Comparison of ENCODE assay signal across 8 cellular contexts in the genomic region with DNA sequence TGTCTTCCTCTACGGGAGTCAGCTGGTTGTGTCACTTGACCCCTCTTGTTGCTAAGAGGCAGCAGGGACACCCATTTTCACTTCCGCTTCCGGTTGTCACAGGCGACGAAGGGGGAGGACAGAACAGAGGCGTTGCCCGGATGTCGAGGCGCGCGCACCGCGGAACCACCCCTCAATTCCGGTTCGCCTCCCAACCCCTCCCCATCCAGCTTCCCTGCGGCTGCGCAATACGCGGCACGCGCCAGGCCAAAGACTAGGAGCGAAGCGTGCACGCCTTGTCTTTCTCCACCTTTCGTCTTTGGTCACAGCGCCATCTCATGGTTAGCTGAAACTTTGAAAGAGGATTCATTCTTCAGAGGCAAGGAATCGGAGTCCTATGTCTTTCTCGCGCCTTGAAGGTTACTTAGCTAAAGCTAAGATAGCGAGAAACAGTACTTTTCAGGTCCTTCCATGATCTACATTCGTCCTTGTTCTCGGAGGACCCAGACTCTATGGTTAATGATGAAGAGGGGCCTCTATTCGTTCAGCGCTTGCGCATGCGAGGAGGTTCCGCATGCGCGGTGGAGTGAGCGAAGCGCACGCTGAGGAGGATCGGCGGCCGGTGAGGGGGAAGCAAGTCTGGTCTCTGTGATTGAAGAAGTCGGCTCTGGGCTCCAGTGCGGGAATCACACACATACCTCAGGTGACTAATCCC. TPM values are rescaled to one million over a fixed set of nuclear protein-coding genes. Genes with fewer than 3 reads are reported as not detected.
DNase-seq lines count a peak whose midpoint lies in the region; ATAC-seq and TF ChIP-seq lines count a peak whose summit lies in the region.

ATP6V1D (minus strand) TSS at position 30 of the 694 bp plus-strand sequence. CDS start 106 bp downstream, outside the sequence.
EIF2S1 (plus strand) TSS at position 554 of the 694 bp plus-strand sequence. CDS start 4,440 bp downstream, outside the sequence.

- CTCF ChIA-PET in OCI-LY7 (lab: Charles Lee; ENCODE audit: unreplicated experiment): interaction anchor here (0.7 to 1.4 kb wide), 3 partner anchors 9 to 240 kb away, joined by 3 read pairs; partner anchors contain the start of gene PIGH

- POLR2A ChIA-PET in OCI-LY7 (lab: Charles Lee): interaction anchor here (0.6 to 1.3 kb wide), 9 partner anchors 9 to 756 kb away, joined by 3 to 4 read pairs (median 3); partner anchors contain the start of gene PIGH

- H3K4me2 ChIP-seq in OCI-LY7 (ENCODE audit: low read length): peak within 1 kb of the TSS; percentile 99

- BruUV-seq in OCI-LY7 (replicated peaks; lab: Mats Ljungman, UMichigan): no TSS peak

- intact Hi-C loops in OCI-LY7 (cut with micrococcal nuclease; ENCODE audit: unreplicated experiment): loop anchor here (2.0 kb wide), 1 partner anchor 119 kb away; the partner anchor contains the start of gene PALS1

- H3K4me1 ChIP-seq in OCI-LY7 (ENCODE audit: insufficient read depth, low read length, poor library complexity, severe bottlenecking) (peaks cover 39% of the 10 kb centered on the region), mononuclear cell (ENCODE audit: insufficient read depth, low read length) (peaks cover 36% of the 10 kb centered on the region)

- peak within 1 kb of the TSS; percentile 90 for H2AFZ ChIP-seq in OCI-LY7 (ENCODE audit: low read length)

- H3K9me3 ChIP-seq in OCI-LY7 (ENCODE audit: low read length): no peaks in the 10 kb centered on the region
- H3K9me3 ChIP-seq in mononuclear cell (ENCODE audit: low read depth, low read length): no peaks in the 10 kb centered on the region

- H3K36me3 ChIP-seq in OCI-LY7 (ENCODE audit: insufficient read depth, low read length): peaks cover 36% of the 10 kb centered on the region

- H3K27ac ChIP-seq in OCI-LY7 (ENCODE audit: low read depth, low read length, poor library complexity, severe bottlenecking): peak within 1 kb of the TSS; percentile 76

- peak; percentile 82 for ATAC-seq in GM21515 (IDR thresholded peaks at IDR 0.05; ENCODE audit: unreplicated experiment)

- peak; percentile 100 for TF ChIP-seq CTCF in OCI-LY7 (conservative IDR thresholded peaks at IDR 0.05; ENCODE audit: low read length)

- peaks cover 33% of the 10 kb centered on the region for H4K20me1 ChIP-seq in OCI-LY7 (ENCODE audit: insufficient read depth, low read length)

- peaks cover 60% of the 10 kb centered on the region for H3K79me2 ChIP-seq in OCI-LY7 (ENCODE audit: insufficient read depth, low read depth, low read length)

- H3K4me3 ChIP-seq in OCI-LY7 (ENCODE audit: low read depth, low read length, poor library complexity, severe bottlenecking): peak within 1 kb of the TSS; percentile 93
- peak within 1 kb of the TSS; percentile 70 for H3K4me3 ChIP-seq in mononuclear cell (ENCODE audit: low read length)

- DNase-seq in DMS 273 treated with DMSO at 0.1 percent for 48 hours (lab: John Stamatoyannopoulos, UW): peak; percentile 97
- peak; percentile 87 for DNase-seq in HuH-7.5 (ENCODE audit: low spot score)
- DNase-seq in OCI-LY7 (ENCODE audit: low spot score): peak; percentile 99
- DNase-seq in activated T-cell treated with anti-CD3 and anti-CD28 coated beads for 24 hours (ENCODE audit: low read depth): peak; percentile 99
- DNase-seq in epidermal melanocyte (ENCODE audit: insufficient read length, low spot score): peak; percentile 92
- peak; percentile 99 for DNase-seq in stimulated activated CD8-positive, alpha-beta memory T cell treated with anti-CD3 and anti-CD28 coated beads, Interleukin-4, amount 100 ng/mL, for 24 hours (ENCODE audit: low read depth)

- no peaks in the 10 kb centered on the region for H3K27me3 ChIP-seq in mononuclear cell (ENCODE audit: insufficient read depth, low read length)

- no peaks in the 10 kb centered on the region for H3K9me2 ChIP-seq in OCI-LY7 (ENCODE audit: insufficient read depth, low read length)

RNA-seq across cellular contexts. Expression of gene ATP6V1D, which starts in this region (rescaled TPM):
- total RNA-seq in OCI-LY7 (2014; rRNA removed; shearing (Covaris generic)): 31.4 and 39.0 TPM in 2 replicates
- total RNA-seq in OCI-LY7 (2022): 30.6 and 33.5 TPM in 2 replicates
- total RNA-seq in mononuclear cell: 45.8 TPM

RNA-seq across cellular contexts. Expression of gene EIF2S1, which starts in this region (rescaled TPM):
- 170 and 222 TPM in 2 replicates for total RNA-seq in OCI-LY7 (2014; rRNA removed; shearing (Covaris generic))
- total RNA-seq in OCI-LY7 (2022): 154 and 161 TPM in 2 replicates
- 31.6 TPM for total RNA-seq in mononuclear cell

Comparison
In these comparisons a context has a peak if more than half of its experiments do, and no peak if none do; other contexts are left out.
1. Peak in every context shown above with its lines: DNase-seq, ATAC-seq, H3K4me3 ChIP-seq and H3K27ac ChIP-seq.